In genomic region chr19:3179739-3180293, GRCh38 we compare ENCODE assay signal across 11 cellular contexts. TPM values are rescaled to one million over a fixed set of nuclear protein-coding genes. Genes with fewer than 3 reads are reported as not detected.
DNase-seq lines count a peak whose midpoint lies in the region; ATAC-seq and TF ChIP-seq lines count a peak whose summit lies in the region.
"Had no signal": no experiment of that assay in that cellular context is flagged by ENCODE, and none has a peak within 500 bp of the region (broad histone marks: within the 10 kb centered on the region; RNA-seq: fewer than 3 reads in every experiment).

No MANE protein-coding gene starts in this region.

- no peak overlapping the region for H3K27ac Mint-ChIP-seq in Calu3 (ENCODE audit: unreplicated experiment)
- H3K27ac Mint-ChIP-seq: nephron progenitor cell had no signal

- in situ Hi-C loops in transverse colon (cut with MboI; ENCODE audit: low pct_ligation_motif_present in 1 of 4, low pct_unique_long_range_greater_than_20kb in 1 of 4, low sequenced_read_pairs in 3 of 4) = no loop called here

- no peaks in the 10 kb centered on the region for H3K27me3 ChIP-seq in lung (ENCODE audit: control insufficient read depth, insufficient read depth)
- no peaks in the 10 kb centered on the region for H3K27me3 ChIP-seq in transverse colon

- H3K4me1 Mint-ChIP-seq in Calu3 (ENCODE audit: low read depth, unreplicated experiment) = no peaks in the 10 kb centered on the region

- CTCF ChIA-PET in Calu3 (lab: Charles Lee) = no interaction called here

- H3K9me3 ChIP-seq in lung (ENCODE audit: control insufficient read depth in 2 of 2, insufficient read depth in 1 of 2, low read length in 1 of 2) (no peaks in the 10 kb centered on the region), transverse colon (no peaks in the 10 kb centered on the region)
- H3K9me3 ChIP-seq: A549 had no signal

- H3K4me3 Mint-ChIP-seq in Calu3 (ENCODE audit: low read depth, unreplicated experiment) = no peak overlapping the region
- H3K4me3 Mint-ChIP-seq: nephron progenitor cell had no signal

- H3K4me3 ChIP-seq in lung = peak overlapping the region; percentile 24
- peak overlapping the region in 3 of 4 donors; percentile 10 to 40 (median 25) for H3K4me3 ChIP-seq in transverse colon
- no peak overlapping the region for H3K4me3 ChIP-seq in lower leg skin (ENCODE audit: low read depth, poor library complexity, severe bottlenecking)
- H3K4me3 ChIP-seq: A549 had no signal

- BruUV-seq in Calu3 (replicated peaks; lab: Mats Ljungman, UMichigan) = no TSS peak

- DNase-seq in activated T-cell treated with anti-CD3 and anti-CD28 coated beads for 24 hours (ENCODE audit: low read depth) (peak; percentile 38), activated T-cell treated with anti-CD3 and anti-CD28 coated beads for 4 hours (no peak), activated T-cell treated with anti-CD3 and anti-CD28 coated beads for 48 hours (ENCODE audit: low read depth) (peak; percentile 42), lung (ENCODE audit: low spot score) (no peak), transverse colon (no peak), lower leg skin (ENCODE audit: low spot score in 2 of 2) (no peak), Calu3 (no peak)
- DNase-seq: nephron progenitor cell had no signal

- no peaks in the 10 kb centered on the region for H3K9me3 Mint-ChIP-seq in Calu3 (ENCODE audit: low read depth, unreplicated experiment)
- H3K9me3 Mint-ChIP-seq: nephron progenitor cell had no signal

- intact Hi-C loops in transverse colon (cut with DNase I; ENCODE audit: low total_unique reads) = no loop called here
- intact Hi-C loops in lower leg skin (cut with DNase I; ENCODE audit: low total_unique reads) = no loop called here
- intact Hi-C loops in Calu3 (cut with micrococcal nuclease; ENCODE audit: unreplicated experiment) = no loop called here

- H3K36me3 ChIP-seq in lung (ENCODE audit: control insufficient read depth in 2 of 2, insufficient read depth in 2 of 2, low read length in 2 of 2) (no peaks in the 10 kb centered on the region), transverse colon (no peaks in the 10 kb centered on the region)

- H3K27ac ChIP-seq in lung (ENCODE audit: low read depth in 1 of 2, low read length in 1 of 2) (peak overlapping the region in 1 of 2 donors; percentile 87), transverse colon (peak overlapping the region; percentile 61 to 74 (median 63))

- TF ChIP-seq EP300 in transverse colon (IDR thresholded peaks at IDR 0.05; ENCODE audit: low read depth) = no peak

- TF ChIP-seq POLR2A in transverse colon (IDR thresholded peaks at IDR 0.05) (no peak), lower leg skin (IDR thresholded peaks at IDR 0.05) (no peak)

- ATAC-seq in lung (ENCODE audit: insufficient read depth, low FRiP score) (no peak), GM18519 (IDR thresholded peaks at IDR 0.05; ENCODE audit: low FRiP score, unreplicated experiment) (no peak)
- ATAC-seq: A549, Panc1 had no signal

- H3K27me3 Mint-ChIP-seq in Calu3 (ENCODE audit: unreplicated experiment) = no peaks in the 10 kb centered on the region

- 29 to 67% methylated on average over 31 of the region's 31 CpGs for WGBS in lung, 2 donors
- WGBS in transverse colon (ENCODE audit: low coverage in 1 of 2), 2 donors = 40 to 77% methylated on average over 1 to 31 of the region's 31 CpGs
- WGBS in lower leg skin, 2 donors = 84 to 86% methylated on average over 26 to 31 of the region's 31 CpGs

- TF ChIP-seq CTCF in lung (IDR thresholded peaks at IDR 0.05; ENCODE audit: control extremely low read depth, extremely low read depth) (no peak), transverse colon (IDR thresholded peaks at IDR 0.05) (no peak), lower leg skin (IDR thresholded peaks at IDR 0.05) (no peak), Calu3 (IDR thresholded peaks at IDR 0.05; ENCODE audit: unreplicated experiment) (no peak)

- peaks cover 0 to 24% of the 10 kb centered on the region in 2 donors for H3K4me1 ChIP-seq in lung (ENCODE audit: control insufficient read depth in 2 of 2, insufficient read depth in 2 of 2, low read length in 2 of 2)
- peaks cover 11 to 20% (median 18%) of the 10 kb centered on the region in 4 donors for H3K4me1 ChIP-seq in transverse colon

- H3K36me3 Mint-ChIP-seq in Calu3 (ENCODE audit: insufficient read depth, unreplicated experiment) = peaks cover 4% of the 10 kb centered on the region

RNA-seq across cellular contexts. Expression of gene S1PR4, which starts 1.2 kb away (rescaled TPM):
- total RNA-seq in lung = 10 to 100 TPM in 1 of 2 donors, 1 to 10 TPM in 1; 7.3 to 18.8 TPM
- 10 to 100 TPM; 14.7 to 40.5 TPM for polyA plus RNA-seq in lung
- 10 to 100 TPM in 1 of 4 donors, 1 to 10 TPM in 1, under 1 TPM in 1, not detected in 1; 0.68 to 14.6 (median 6.0) TPM for total RNA-seq in transverse colon
- total RNA-seq in lower leg skin = 1 to 10 TPM in 2 of 4 donors, under 1 TPM in 1, not detected in 1; 0.19 to 3.4 (median 2.2) TPM
- 0.37 TPM in 1 of 2 replicates, not detected in the other for total RNA-seq in Calu3 (2022)

RNA-seq across cellular contexts. Expression of gene NCLN, which starts 5.9 kb away (rescaled TPM):
- total RNA-seq in lung (100 to 1,000 TPM in 1 of 2 donors, 10 to 100 TPM in 1; 24.8 to 117 TPM), transverse colon (100 to 1,000 TPM in 2 of 4 donors, 10 to 100 TPM in 2; 65.4 to 142 (median 102) TPM), lower leg skin (10 to 100 TPM; 28.4 to 40.4 (median 32.5) TPM), Calu3 (2022) (79.6 and 80.7 TPM in 2 replicates)
- polyA plus RNA-seq in lung = 10 to 100 TPM; 54.3 to 71.9 TPM

RNA-seq across cellular contexts. Expression of gene GNA15, which starts 44.0 kb away (rescaled TPM):
- 10 to 100 TPM; 18.6 to 36.0 TPM for total RNA-seq in lung
- 10 to 100 TPM; 21.5 to 65.4 TPM for polyA plus RNA-seq in lung
- total RNA-seq in transverse colon = 1 to 10 TPM in 2 of 4 donors, not detected in 2; 1.9 to 2.2 TPM
- total RNA-seq in lower leg skin = 100 to 1,000 TPM in 1 of 4 donors, 10 to 100 TPM in 3; 74.3 to 105 (median 84.2) TPM
- 5.9 and 6.5 TPM in 2 replicates for total RNA-seq in Calu3 (2022)

RNA-seq across cellular contexts. Expression of gene CELF5, which starts 44.6 kb away (rescaled TPM):
- total RNA-seq in lung = under 1 TPM in 1 of 2 donors, not detected in 1; 0.12 TPM
- polyA plus RNA-seq in lung = under 1 TPM; 0.08 to 0.14 TPM
- under 1 TPM in 2 of 4 donors, not detected in 2; 0.27 to 0.48 TPM for total RNA-seq in transverse colon
- under 1 TPM in 2 of 4 donors, not detected in 2; 0.20 to 0.39 TPM for total RNA-seq in lower leg skin
- total RNA-seq in Calu3 (2022) = 0.40 and 0.64 TPM in 2 replicates

Comparison
In these comparisons a context has a peak if more than half of its experiments do, and no peak if none do; other contexts are left out.
1. DNase-seq: peak in activated T-cell treated with anti-CD3 and anti-CD28 coated beads for 24 hours (single experiment) and activated T-cell treated with anti-CD3 and anti-CD28 coated beads for 48 hours (single experiment); none in activated T-cell treated with anti-CD3 and anti-CD28 coated beads for 4 hours (single experiment), lung (single experiment), transverse colon (single experiment), lower leg skin (0 of 2) and Calu3 (single experiment).